ENCODE assay signal across 8 cellular contexts in genomic region chr2:202911203-202911512, GRCh38. TPM values are rescaled to one million over a fixed set of nuclear protein-coding genes. Genes with fewer than 3 reads are reported as not detected.
A peak's percentile ranks its signal among the peaks of the same experiment; 100 is the strongest.
DNase-seq lines count a peak whose midpoint lies in the region; ATAC-seq and TF ChIP-seq lines count a peak whose summit lies in the region.

No MANE protein-coding gene starts in this region.

- no peak for DNase-seq in CD4-positive, alpha-beta memory T cell
- no peak for DNase-seq in activated naive CD8-positive, alpha-beta T cell treated with anti-CD3 and anti-CD28 coated beads, Interleukin-2, amount 50 U/mL, for 24 hours
- DNase-seq in tibial nerve (ENCODE audit: low spot score in 2 of 2) (no peak), NCI-H748 treated with DMSO at 0.1 percent for 48 hours (lab: John Stamatoyannopoulos, UW) (no peak)
- DNase-seq in stimulated activated CD4-positive, alpha-beta T cell treated with anti-CD3 and anti-CD28 coated beads, Interleukin-4, amount 100 ng/mL, for 4 hours, result no peak
- DNase-seq in stimulated activated CD4-positive, alpha-beta T cell treated with anti-CD3 and anti-CD28 coated beads, Interleukin-4, amount 100 ng/mL, for 24 hours, result no peak

- H3K9me3 ChIP-seq in CD4-positive, alpha-beta memory T cell (ENCODE audit: control insufficient read depth in 1 of 2, low read length in 2 of 2), result no peaks in the 10 kb centered on the region
- no peaks in the 10 kb centered on the region for H3K9me3 ChIP-seq in tibial nerve

- H3K36me3 ChIP-seq in CD4-positive, alpha-beta memory T cell (ENCODE audit: insufficient read depth, low read length), result no peaks in the 10 kb centered on the region
- peaks cover 0 to 6% (median 0%) of the 10 kb centered on the region in 3 donors for H3K36me3 ChIP-seq in tibial nerve

- TF ChIP-seq CTCF in tibial nerve (IDR thresholded peaks at IDR 0.05), result no peak

- H3K27me3 ChIP-seq in CD4-positive, alpha-beta memory T cell (ENCODE audit: insufficient read depth, low read length), result no peaks in the 10 kb centered on the region
- H3K27me3 ChIP-seq in layer of hippocampus (ENCODE audit: control insufficient read depth, insufficient read depth, low read length), result no peaks in the 10 kb centered on the region
- no peaks in the 10 kb centered on the region for H3K27me3 ChIP-seq in tibial nerve

- H3K4me3 ChIP-seq in CD4-positive, alpha-beta memory T cell (ENCODE audit: low read length in 2 of 2), result peak overlapping the region; percentile 94 to 96
- H3K4me3 ChIP-seq in tibial nerve, result peak overlapping the region; percentile 52 to 86 (median 72)

- WGBS in tibial nerve, 2 donors, result 0 to 2% methylated on average over 8 of the region's 8 CpGs

- H3K4me3 Mint-ChIP-seq in CD4-positive, alpha-beta memory T cell, result peak overlapping the region; percentile 92 to 99 (median 98)
- peak overlapping the region; percentile 99 for H3K4me3 Mint-ChIP-seq in activated naive CD8-positive, alpha-beta T cell treated with anti-CD3 and anti-CD28 coated beads, Interleukin-2, amount 50 U/mL, for 24 hours

- no peak for TF ChIP-seq POLR2A in tibial nerve (IDR thresholded peaks at IDR 0.05)

- peak overlapping the region; percentile 74 for H3K27ac ChIP-seq in CD4-positive, alpha-beta memory T cell (ENCODE audit: low read depth, low read length)
- peak overlapping the region; percentile 89 for H3K27ac ChIP-seq in layer of hippocampus (ENCODE audit: low read depth, low read length)
- H3K27ac ChIP-seq in tibial nerve, result peak overlapping the region in 3 of 4 donors; percentile 83 to 93 (median 91)

- peaks cover 15% of the 10 kb centered on the region for H3K4me1 ChIP-seq in CD4-positive, alpha-beta memory T cell (ENCODE audit: insufficient read depth, low read length)
- H3K4me1 ChIP-seq in tibial nerve, result peaks cover 0 to 33% (median 9%) of the 10 kb centered on the region in 4 donors

- no peaks in the 10 kb centered on the region for H3K27me3 Mint-ChIP-seq in CD4-positive, alpha-beta memory T cell
- no peaks in the 10 kb centered on the region for H3K27me3 Mint-ChIP-seq in activated naive CD8-positive, alpha-beta T cell treated with anti-CD3 and anti-CD28 coated beads, Interleukin-2, amount 50 U/mL, for 24 hours

- H3K27ac Mint-ChIP-seq in CD4-positive, alpha-beta memory T cell, result peak overlapping the region; percentile 93 to 99 (median 98)
- H3K27ac Mint-ChIP-seq in activated naive CD8-positive, alpha-beta T cell treated with anti-CD3 and anti-CD28 coated beads, Interleukin-2, amount 50 U/mL, for 24 hours, result peak overlapping the region; percentile 97

- POLR2A ChIA-PET in CD4-positive, alpha-beta memory T cell (lab: Charles Lee; ENCODE audit: partially characterized antibody), result interaction anchor here (0.9 to 2.4 kb wide), 9 partner anchors 37 to 534 kb away, joined by 3 to 28 read pairs (median 4); partner anchors contain the start of genes CYP20A1, FAM117B, ICA1L and NBEAL1

- ATAC-seq in HG02763 (IDR thresholded peaks at IDR 0.05; ENCODE audit: unreplicated experiment), result peak; percentile 11
- peak; percentile 22 for ATAC-seq in activated naive CD8-positive, alpha-beta T cell treated with anti-CD3 and anti-CD28 coated beads, Interleukin-2, amount 50 U/mL, for 24 hours

- H3K9me3 Mint-ChIP-seq in CD4-positive, alpha-beta memory T cell, result no peaks in the 10 kb centered on the region
- H3K9me3 Mint-ChIP-seq in activated naive CD8-positive, alpha-beta T cell treated with anti-CD3 and anti-CD28 coated beads, Interleukin-2, amount 50 U/mL, for 24 hours, result no peaks in the 10 kb centered on the region

- no peak for TF ChIP-seq EP300 in tibial nerve (IDR thresholded peaks at IDR 0.05)

- intact Hi-C loops in CD4-positive, alpha-beta memory T cell (cut with micrococcal nuclease), result loop anchor here (1.0 to 5.0 kb wide), 4 partner anchors 103 to 1459 kb away; partner anchors contain the start of genes FAM117B, NBEAL1, STRADB and TRAK2

- CTCF ChIA-PET in CD4-positive, alpha-beta memory T cell (lab: Charles Lee; ENCODE audit: partially characterized antibody), result interaction anchor here (0.5 to 2.1 kb wide), 5 partner anchors 11 to 906 kb away, joined by 3 to 7 read pairs (median 3); partner anchors contain the start of gene CYP20A1

- H3K4me1 Mint-ChIP-seq in CD4-positive, alpha-beta memory T cell, result peaks cover 16 to 48% (median 32%) of the 10 kb centered on the region in 4 donors
- peaks cover 41% of the 10 kb centered on the region for H3K4me1 Mint-ChIP-seq in activated naive CD8-positive, alpha-beta T cell treated with anti-CD3 and anti-CD28 coated beads, Interleukin-2, amount 50 U/mL, for 24 hours

- H3K36me3 Mint-ChIP-seq in CD4-positive, alpha-beta memory T cell, result peaks cover 3 to 13% of the 10 kb centered on the region in 2 donors
- H3K36me3 Mint-ChIP-seq in activated naive CD8-positive, alpha-beta T cell treated with anti-CD3 and anti-CD28 coated beads, Interleukin-2, amount 50 U/mL, for 24 hours (ENCODE audit: low read depth), result peaks cover 22% of the 10 kb centered on the region

RNA-seq across cellular contexts. Expression of gene WDR12, which starts 0.3 kb away (rescaled TPM):
- total RNA-seq in CD4-positive, alpha-beta memory T cell, result 10 to 100 TPM; 21.3 to 25.0 TPM
- 10 to 100 TPM; 16.5 to 20.0 TPM for polyA plus RNA-seq in CD4-positive, alpha-beta memory T cell
- 10 to 100 TPM in 3 of 4 donors, 1 to 10 TPM in 1; 9.8 to 18.3 (median 12.4) TPM for total RNA-seq in tibial nerve

RNA-seq across cellular contexts. Expression of gene CARF, which starts 0.9 kb away (rescaled TPM):
- 10 to 100 TPM; 24.4 to 27.6 TPM for total RNA-seq in CD4-positive, alpha-beta memory T cell
- 1 to 10 TPM; 1.9 to 5.3 TPM for polyA plus RNA-seq in CD4-positive, alpha-beta memory T cell
- total RNA-seq in tibial nerve, result 10 to 100 TPM; 14.4 to 32.6 (median 19.7) TPM

RNA-seq across cellular contexts. Expression of gene ICA1L, which starts 39.6 kb away (rescaled TPM):
- total RNA-seq in CD4-positive, alpha-beta memory T cell, result under 1 TPM; 0.50 to 0.58 TPM
- 1 to 10 TPM in 1 of 2 donors, under 1 TPM in 1; 0.45 to 1.8 TPM for polyA plus RNA-seq in CD4-positive, alpha-beta memory T cell
- 10 to 100 TPM; 12.3 to 70.2 (median 32.7) TPM for total RNA-seq in tibial nerve

Comparison
In these comparisons a context has a peak if more than half of its experiments do, and no peak if none do; other contexts are left out.
1. RNA of gene ICA1L, which starts 39.6 kb away (total RNA-seq): 12.3 to 70.2 TPM in tibial nerve; 0.50 to 0.58 TPM in CD4-positive, alpha-beta memory T cell; every median in the first group is over 4 times any median in the second.
2. Peak in every context shown above with its lines, with median percentiles within 50 percentile points of each other: H3K27ac ChIP-seq.